In the genomic region with DNA sequence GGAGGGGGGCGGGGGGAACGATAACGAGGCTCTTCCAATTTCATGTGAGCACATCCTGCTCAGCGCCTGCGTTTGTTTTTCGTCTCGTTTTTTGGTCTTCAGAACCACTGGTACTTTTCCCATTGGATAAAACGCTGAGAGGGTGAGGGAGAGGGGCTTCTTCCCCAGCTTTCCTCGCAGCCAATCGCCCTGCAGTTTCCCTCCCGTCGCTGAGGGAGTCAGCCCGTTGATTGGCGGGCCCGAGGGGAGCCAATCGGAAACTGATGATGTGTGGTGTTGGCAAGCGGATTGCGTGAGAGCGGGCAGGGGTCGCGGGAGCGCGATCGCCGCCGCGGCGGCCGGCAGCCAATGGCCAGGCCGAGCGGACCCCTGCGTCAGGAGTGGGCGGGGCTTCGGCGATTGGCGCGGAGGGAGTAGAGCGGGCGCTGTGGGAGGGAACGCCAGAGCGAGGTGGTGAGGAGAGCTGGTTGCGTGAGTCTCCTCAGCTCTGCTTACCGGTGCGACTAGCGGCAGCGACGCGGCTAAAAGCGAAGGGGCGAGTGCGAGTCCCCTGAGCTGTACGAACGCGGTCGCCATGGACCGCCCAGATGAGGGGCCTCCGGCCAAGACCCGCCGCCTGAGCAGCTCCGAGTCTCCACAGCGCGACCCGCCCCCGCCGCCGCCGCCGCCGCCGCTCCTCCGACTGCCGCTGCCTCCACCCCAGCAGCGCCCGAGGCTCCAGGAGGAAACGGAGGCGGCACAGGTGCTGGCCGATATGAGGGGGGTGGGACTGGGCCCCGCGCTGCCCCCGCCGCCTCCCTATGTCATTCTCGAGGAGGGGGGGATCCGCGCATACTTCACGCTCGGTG, we compare ENCODE assay signal across 7 cellular contexts.
DNase-seq lines count a peak whose midpoint lies in the region; ATAC-seq lines count a peak whose summit lies in the region.

A gene (plus strand): TSS at position 443 of the 848 bp plus-strand sequence. CDS start 132 bp downstream, at position 575.

- peak; percentile 97 to 99 for DNase-seq in NCI-H2081 (lab: John Stamatoyannopoulos, UW)
- peak; percentile 97 for DNase-seq in T1000 (lab: John Stamatoyannopoulos, UW)
- peak; percentile 98 for DNase-seq in astrocyte of the hippocampus (ENCODE audit: low read depth, low spot score)
- DNase-seq in hippocampal formation (lab: John Stamatoyannopoulos, UW) = peak; percentile 82 to 89
- DNase-seq in retina = peak; percentile 95

- ATAC-seq in GM18508 (IDR thresholded peaks at IDR 0.05; ENCODE audit: insufficient read depth, unreplicated experiment) (peak; percentile 85), HG03025 (IDR thresholded peaks at IDR 0.05; ENCODE audit: low FRiP score, unreplicated experiment) (peak; percentile 89)

Comparison
In these comparisons a context has a peak if more than half of its experiments do, and no peak if none do; other contexts are left out.
1. Peak in every context shown above with its lines: DNase-seq and ATAC-seq.